8 cellular contexts compared by ENCODE assay signal in genomic region chr19:4640247-4641000, GRCh38. TPM values are rescaled to one million over a fixed set of nuclear protein-coding genes. Genes with fewer than 3 reads are reported as not detected.
DNase-seq lines count a peak whose midpoint lies in the region; ATAC-seq, FAIRE-seq and TF ChIP-seq lines count a peak whose summit lies in the region.

No MANE protein-coding gene starts in this region.

- FAIRE-seq in GM12892 (lab: Jason Lieb, UNC): peak; percentile 33
- FAIRE-seq in H54 (lab: Jason Lieb, UNC): no peak

- H3K36me3 ChIP-seq in Panc1 (ENCODE audit: control insufficient read depth, insufficient read depth, low read length) (peaks cover 4% of the 10 kb centered on the region; the same call in 1 of the 2 replicates), aorta (ENCODE audit: control insufficient read depth in 1 of 2, insufficient read depth in 2 of 2, low read length in 1 of 2) (no peaks in the 10 kb centered on the region)

- no peak overlapping the region for H3K27ac ChIP-seq in Panc1 (ENCODE audit: low read length)
- H3K27ac ChIP-seq in aorta (ENCODE audit: low read depth in 1 of 2, low read length in 2 of 2): no peak overlapping the region

- in situ Hi-C loops in Panc1 (cut with HindIII; ENCODE audit: low pct_unique_long_range_greater_than_20kb, low sequenced_read_pairs): no loop called here

- intact Hi-C loops in Panc1 (cut with micrococcal nuclease; ENCODE audit: unreplicated experiment): no loop called here
- intact Hi-C loops in aorta (cut with DNase I): no loop called here

- H3K9me3 ChIP-seq in Panc1 (ENCODE audit: control insufficient read depth, insufficient read depth, low read depth, low read length) (no peaks in the 10 kb centered on the region), aorta (ENCODE audit: control insufficient read depth, low read length) (no peaks in the 10 kb centered on the region)

- no peak for ATAC-seq in Panc1
- no peak for ATAC-seq in aorta (ENCODE audit: low FRiP score)

- WGBS in aorta, 2 donors: 84 to 89% methylated on average over 17 of the region's 17 CpGs

- H3K27me3 ChIP-seq in Panc1 (ENCODE audit: control insufficient read depth, insufficient read depth, low read length): no peaks in the 10 kb centered on the region
- H3K27me3 ChIP-seq in aorta (ENCODE audit: control insufficient read depth in 1 of 2, insufficient read depth in 2 of 2, low read length in 1 of 2): no peaks in the 10 kb centered on the region

- no peak for TF ChIP-seq CTCF in Panc1 (IDR thresholded peaks at IDR 0.05)
- no peak for TF ChIP-seq CTCF in fibroblast of pulmonary artery (IDR thresholded peaks at IDR 0.05; ENCODE audit: low read length, missing control alignments)
- TF ChIP-seq CTCF in retinal pigment epithelial cell (conservative IDR thresholded peaks at IDR 0.05; ENCODE audit: low read depth, low read length): no peak

- POLR2A ChIA-PET in Panc1 (lab: Charles Lee): no interaction called here

- H3K4me1 ChIP-seq in Panc1 (ENCODE audit: control insufficient read depth, insufficient read depth, low read length) (peaks cover 3% of the 10 kb centered on the region), aorta (ENCODE audit: control insufficient read depth in 1 of 2, insufficient read depth in 2 of 2, low read length in 2 of 2) (no peaks in the 10 kb centered on the region)

- no peak for DNase-seq in GM12892 (ENCODE audit: insufficient read length)
- DNase-seq in Panc1 (ENCODE audit: low read depth, low spot score): no peak
- no peak for DNase-seq in fibroblast of pulmonary artery (ENCODE audit: low read depth)
- no peak for DNase-seq in retinal pigment epithelial cell (ENCODE audit: low read depth)
- DNase-seq in NOMO-1 treated with DMSO at 0.1 percent for 48 hours (lab: John Stamatoyannopoulos, UW; ENCODE audit: unreplicated experiment): no peak
- no peak for DNase-seq in aorta
- DNase-seq in glomerular visceral epithelial cell (ENCODE audit: extremely low spot score): no peak
- no peak for DNase-seq in H54 (ENCODE audit: insufficient read length, low spot score)

- TF ChIP-seq POLR2A in GM12892 (IDR thresholded peaks at IDR 0.05; ENCODE audit: low read depth, low read length) (no peak), H54 (IDR thresholded peaks at IDR 0.05; ENCODE audit: low read depth, low read length) (no peak)

- no TSS peak for BruUV-seq in Panc1 (replicated peaks; lab: Mats Ljungman, UMichigan)

- peak overlapping the region; percentile 61 to 74 for H3K4me3 ChIP-seq in Panc1 (ENCODE audit: low read depth in 2 of 2, low read length in 2 of 2)
- H3K4me3 ChIP-seq in fibroblast of pulmonary artery (replicated peaks; ENCODE audit: low read depth, low read length): peak overlapping the region; percentile 95
- peak overlapping the region; percentile 83 for H3K4me3 ChIP-seq in retinal pigment epithelial cell (ENCODE audit: low read length)
- H3K4me3 ChIP-seq in aorta (ENCODE audit: low read length in 2 of 2): no peak overlapping the region

- CTCF ChIA-PET in Panc1 (lab: Charles Lee): no interaction called here

RNA-seq across cellular contexts. Expression of gene TNFAIP8L1, which starts 1.1 kb away (rescaled TPM):
- 6.7 TPM for polyA plus RNA-seq in GM12892 (2012; ENCODE audit: missing spikeins)
- 4.8 TPM for total RNA-seq in Panc1 (2021; ENCODE audit: unreplicated experiment)
- polyA plus RNA-seq in Panc1 (2012; ENCODE audit: insufficient read length): 3.8 TPM
- 10 to 100 TPM in 1 of 2 donors, 1 to 10 TPM in 1; 5.4 to 13.5 TPM for total RNA-seq in aorta
- polyA plus RNA-seq in aorta: 1 to 10 TPM; 1.6 to 3.9 TPM

RNA-seq across cellular contexts. Expression of gene MYDGF, which starts 29.7 kb away (rescaled TPM):
- 65.7 TPM for polyA plus RNA-seq in GM12892 (2012; ENCODE audit: missing spikeins)
- total RNA-seq in Panc1 (2021; ENCODE audit: unreplicated experiment) (78.1 TPM), aorta (10 to 100 TPM; 59.4 to 67.9 TPM)
- 190 TPM for polyA plus RNA-seq in Panc1 (2012; ENCODE audit: insufficient read length)
- 100 to 1,000 TPM in 1 of 2 donors, 10 to 100 TPM in 1; 69.9 to 117 TPM for polyA plus RNA-seq in aorta

Comparison
In these comparisons a context has a peak if more than half of its experiments do, and no peak if none do; other contexts are left out.
1. H3K4me3 ChIP-seq: peak in Panc1 (2 of 2), fibroblast of pulmonary artery (single experiment) and retinal pigment epithelial cell (single experiment); none in aorta (0 of 2).